ENCODE assay signal across 8 cellular contexts in the genomic region with DNA sequence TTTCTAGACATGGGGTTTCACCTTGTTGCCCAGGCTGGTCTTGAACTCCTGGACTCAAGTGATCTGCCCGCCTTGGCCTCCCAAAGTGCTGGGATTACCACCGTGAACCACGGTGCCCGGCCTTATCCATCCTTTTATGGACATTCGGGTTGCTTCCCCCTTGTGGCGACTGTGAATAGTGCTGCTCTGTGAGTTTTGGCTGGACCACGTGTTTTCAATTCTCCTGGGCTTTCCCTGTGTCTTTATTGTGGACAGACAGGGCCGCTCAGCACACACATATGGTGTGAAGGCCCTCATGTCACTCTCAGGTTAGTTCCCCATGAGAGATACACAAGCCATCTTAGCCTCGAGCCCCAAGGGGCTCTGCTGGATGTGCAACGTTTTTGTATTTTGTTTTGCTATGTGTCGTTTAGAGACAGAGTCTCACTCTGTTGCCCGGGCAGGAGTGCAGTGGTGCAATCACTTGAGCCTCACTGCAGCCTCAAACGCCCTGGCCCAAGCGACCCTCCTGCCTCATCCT. TPM values are rescaled to one million over a fixed set of nuclear protein-coding genes. Genes with fewer than 3 reads are reported as not detected.
DNase-seq lines count a peak whose midpoint lies in the region; ATAC-seq and TF ChIP-seq lines count a peak whose summit lies in the region.

No MANE protein-coding gene starts in this region.

- H3K9me3 Mint-ChIP-seq in GM23338 = no peaks in the 10 kb centered on the region

- H3K27me3 ChIP-seq in GM23338 (ENCODE audit: insufficient read depth) = no peaks in the 10 kb centered on the region

- H3K36me3 ChIP-seq in GM23338 (ENCODE audit: insufficient read depth) = no peaks in the 10 kb centered on the region

- no peak overlapping the region for H3K27ac ChIP-seq in GM23338 (ENCODE audit: low read depth)

- H3K4me1 Mint-ChIP-seq in GM23338 = peaks cover 10% of the 10 kb centered on the region

- peak overlapping the region; percentile 72; the same call in 1 of the 2 replicates for H3K27ac Mint-ChIP-seq in GM23338

- H3K4me3 Mint-ChIP-seq in GM23338 = no peak overlapping the region

- H2AFZ ChIP-seq in GM23338 = no peak overlapping the region; the same call in 1 of the 2 replicates

- H3K79me2 ChIP-seq in GM23338 (replicated peaks; ENCODE audit: insufficient read depth) = no peaks in the 10 kb centered on the region

- H3K27me3 Mint-ChIP-seq in GM23338 (ENCODE audit: insufficient read depth, low read depth, poor library complexity) = peaks cover 11% of the 10 kb centered on the region

- H3K36me3 Mint-ChIP-seq in GM23338 (ENCODE audit: low read depth) = peaks cover 4% of the 10 kb centered on the region; the same call in 2 of the 3 replicates

- H4K20me1 ChIP-seq in GM23338 (replicated peaks; ENCODE audit: insufficient read depth) = no peaks in the 10 kb centered on the region

- no peaks in the 10 kb centered on the region for H3K9me2 ChIP-seq in GM23338 (ENCODE audit: insufficient read depth)

- H3K4me3 ChIP-seq in GM23338 = no peak overlapping the region

- TF ChIP-seq CTCF in GM23338 (conservative IDR thresholded peaks at IDR 0.05; ENCODE audit: low read depth in 2 of 2) = peak; percentile 76 to 84

- intact Hi-C loops in left cardiac atrium (cut with DNase I) = no loop called here

- ATAC-seq in GM23338 (peak; percentile 85), left cardiac atrium (peak; percentile 75 to 76)

- H3K4me1 ChIP-seq in GM23338 (ENCODE audit: insufficient read depth) = peaks cover 3% of the 10 kb centered on the region; the same call in 1 of the 2 replicates

- H3F3A ChIP-seq in GM23338 (replicated peaks; ENCODE audit: low read depth) = peaks cover 3% of the 10 kb centered on the region; the same call in 1 of the 2 replicates

- DNase-seq in DMS153 (lab: John Stamatoyannopoulos, UW) (peak; percentile 87), GM23338 (ENCODE audit: low spot score) (peak; percentile 94), NCI-H1105 treated with DMSO at 0.1 percent for 48 hours (lab: John Stamatoyannopoulos, UW) (peak; percentile 72), SW480 (ENCODE audit: low spot score) (peak; percentile 85), left cardiac atrium (peak; percentile 80), renal cortical epithelial cell (ENCODE audit: low read depth) (peak; percentile 78), cerebellar nuclear complex (lab: John Stamatoyannopoulos, UW) (no peak)
- peak; percentile 36 for DNase-seq in activated naive CD8-positive, alpha-beta T cell treated with anti-CD3 and anti-CD28 coated beads, Interleukin-2, amount 50 U/mL, for 16 hours (ENCODE audit: low read depth, low spot score)

- no peak overlapping the region for H3K4me2 ChIP-seq in GM23338

TF ChIP-seq in GM23338, 12 proteins besides CTCF, POLR2A, EP300 and RAD21:
- TF ChIP-seq, protein P1, sequence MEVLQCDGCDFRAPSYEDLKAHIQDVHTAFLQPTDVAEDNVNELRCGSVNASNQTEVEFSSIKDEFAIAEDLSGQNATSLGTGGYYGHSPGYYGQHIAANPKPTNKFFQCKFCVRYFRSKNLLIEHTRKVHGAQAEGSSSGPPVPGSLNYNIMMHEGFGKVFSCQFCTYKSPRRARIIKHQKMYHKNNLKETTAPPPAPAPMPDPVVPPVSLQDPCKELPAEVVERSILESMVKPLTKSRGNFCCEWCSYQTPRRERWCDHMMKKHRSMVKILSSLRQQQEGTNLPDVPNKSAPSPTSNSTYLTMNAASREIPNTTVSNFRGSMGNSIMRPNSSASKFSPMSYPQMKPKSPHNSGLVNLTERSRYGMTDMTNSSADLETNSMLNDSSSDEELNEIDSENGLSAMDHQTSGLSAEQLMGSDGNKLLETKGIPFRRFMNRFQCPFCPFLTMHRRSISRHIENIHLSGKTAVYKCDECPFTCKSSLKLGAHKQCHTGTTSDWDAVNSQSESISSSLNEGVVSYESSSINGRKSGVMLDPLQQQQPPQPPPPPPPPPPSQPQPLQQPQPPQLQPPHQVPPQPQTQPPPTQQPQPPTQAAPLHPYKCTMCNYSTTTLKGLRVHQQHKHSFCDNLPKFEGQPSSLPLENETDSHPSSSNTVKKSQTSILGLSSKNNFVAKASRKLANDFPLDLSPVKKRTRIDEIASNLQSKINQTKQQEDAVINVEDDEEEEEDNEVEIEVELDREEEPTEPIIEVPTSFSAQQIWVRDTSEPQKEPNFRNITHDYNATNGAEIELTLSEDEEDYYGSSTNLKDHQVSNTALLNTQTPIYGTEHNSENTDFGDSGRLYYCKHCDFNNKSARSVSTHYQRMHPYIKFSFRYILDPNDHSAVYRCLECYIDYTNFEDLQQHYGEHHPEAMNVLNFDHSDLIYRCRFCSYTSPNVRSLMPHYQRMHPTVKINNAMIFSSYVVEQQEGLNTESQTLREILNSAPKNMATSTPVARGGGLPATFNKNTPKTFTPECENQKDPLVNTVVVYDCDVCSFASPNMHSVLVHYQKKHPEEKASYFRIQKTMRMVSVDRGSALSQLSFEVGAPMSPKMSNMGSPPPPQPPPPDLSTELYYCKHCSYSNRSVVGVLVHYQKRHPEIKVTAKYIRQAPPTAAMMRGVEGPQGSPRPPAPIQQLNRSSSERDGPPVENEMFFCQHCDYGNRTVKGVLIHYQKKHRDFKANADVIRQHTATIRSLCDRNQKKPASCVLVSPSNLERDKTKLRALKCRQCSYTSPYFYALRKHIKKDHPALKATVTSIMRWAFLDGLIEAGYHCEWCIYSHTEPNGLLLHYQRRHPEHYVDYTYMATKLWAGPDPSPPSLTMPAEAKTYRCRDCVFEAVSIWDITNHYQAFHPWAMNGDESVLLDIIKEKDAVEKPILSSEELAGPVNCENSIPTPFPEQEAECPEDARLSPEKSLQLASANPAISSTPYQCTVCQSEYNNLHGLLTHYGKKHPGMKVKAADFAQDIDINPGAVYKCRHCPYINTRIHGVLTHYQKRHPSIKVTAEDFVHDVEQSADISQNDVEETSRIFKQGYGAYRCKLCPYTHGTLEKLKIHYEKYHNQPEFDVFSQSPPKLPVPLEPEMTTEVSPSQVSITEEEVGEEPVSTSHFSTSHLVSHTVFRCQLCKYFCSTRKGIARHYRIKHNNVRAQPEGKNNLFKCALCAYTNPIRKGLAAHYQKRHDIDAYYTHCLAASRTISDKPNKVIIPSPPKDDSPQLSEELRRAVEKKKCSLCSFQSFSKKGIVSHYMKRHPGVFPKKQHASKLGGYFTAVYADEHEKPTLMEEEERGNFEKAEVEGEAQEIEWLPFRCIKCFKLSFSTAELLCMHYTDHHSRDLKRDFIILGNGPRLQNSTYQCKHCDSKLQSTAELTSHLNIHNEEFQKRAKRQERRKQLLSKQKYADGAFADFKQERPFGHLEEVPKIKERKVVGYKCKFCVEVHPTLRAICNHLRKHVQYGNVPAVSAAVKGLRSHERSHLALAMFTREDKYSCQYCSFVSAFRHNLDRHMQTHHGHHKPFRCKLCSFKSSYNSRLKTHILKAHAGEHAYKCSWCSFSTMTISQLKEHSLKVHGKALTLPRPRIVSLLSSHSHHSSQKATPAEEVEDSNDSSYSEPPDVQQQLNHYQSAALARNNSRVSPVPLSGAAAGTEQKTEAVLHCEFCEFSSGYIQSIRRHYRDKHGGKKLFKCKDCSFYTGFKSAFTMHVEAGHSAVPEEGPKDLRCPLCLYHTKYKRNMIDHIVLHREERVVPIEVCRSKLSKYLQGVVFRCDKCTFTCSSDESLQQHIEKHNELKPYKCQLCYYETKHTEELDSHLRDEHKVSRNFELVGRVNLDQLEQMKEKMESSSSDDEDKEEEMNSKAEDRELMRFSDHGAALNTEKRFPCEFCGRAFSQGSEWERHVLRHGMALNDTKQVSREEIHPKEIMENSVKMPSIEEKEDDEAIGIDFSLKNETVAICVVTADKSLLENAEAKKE (CRISPR knock-in tag; IDR thresholded peaks at IDR 0.05) = no peak
- 0 out of 2 replicates have a peak, but pooled peaks have one; percentile 31 for TF ChIP-seq POLR2AphosphoS5 (IDR thresholded peaks at IDR 0.05; ENCODE audit: low read depth)

RNA-seq across cellular contexts. Expression of a gene that starts 40.5 kb away (rescaled TPM):
- total RNA-seq in GM23338 (2014; rRNA removed; shearing (Covaris generic)) = 36.0 and 62.2 TPM in 2 replicates
- 18.9 and 20.5 TPM in 2 replicates for polyA plus RNA-seq in GM23338 (2016; fragmentation: Nextera tagmentation; extraction: Ambion mirVana)
- total RNA-seq in left cardiac atrium (10 to 100 TPM; 26.2 to 35.5 TPM), renal cortical epithelial cell (14.1 and 38.6 TPM in 2 replicates)

RNA-seq across cellular contexts. Expression of a gene that starts 40.8 kb away (rescaled TPM):
- 31.0 and 38.6 TPM in 2 replicates for total RNA-seq in GM23338 (2014; rRNA removed; shearing (Covaris generic))
- polyA plus RNA-seq in GM23338 (2016; fragmentation: Nextera tagmentation; extraction: Ambion mirVana) = 61.6 and 63.2 TPM in 2 replicates
- total RNA-seq in left cardiac atrium (10 to 100 TPM; 33.5 to 40.5 TPM), renal cortical epithelial cell (12.7 and 21.4 TPM in 2 replicates)

RNA-seq across cellular contexts. Expression of a gene that starts 44.3 kb away (rescaled TPM):
- total RNA-seq in GM23338 (2014; rRNA removed; shearing (Covaris generic)) = 123 and 151 TPM in 2 replicates
- 40.0 and 49.2 TPM in 2 replicates for polyA plus RNA-seq in GM23338 (2016; fragmentation: Nextera tagmentation; extraction: Ambion mirVana)
- total RNA-seq in left cardiac atrium (10 to 100 TPM; 34.2 to 62.3 TPM), renal cortical epithelial cell (44.1 and 93.9 TPM in 2 replicates)

Comparison
In these comparisons a context has a peak if more than half of its experiments do, and no peak if none do; other contexts are left out.
1. DNase-seq: peak in DMS153 (single experiment), GM23338 (single experiment), NCI-H1105 treated with DMSO at 0.1 percent for 48 hours (single experiment), SW480 (single experiment), activated naive CD8-positive, alpha-beta T cell treated with anti-CD3 and anti-CD28 coated beads, Interleukin-2, amount 50 U/mL, for 16 hours (single experiment), left cardiac atrium (single experiment) and renal cortical epithelial cell (single experiment); none in cerebellar nuclear complex (0 of 2).